Comparison of ENCODE assay signal across 1 cellular context in genomic region chr12:12839003-12839395, GRCh38.
TF ChIP-seq lines count a peak whose summit lies in the region.

No MANE protein-coding gene starts in this region.

TF ChIP-seq in HCT116, 20 proteins besides CTCF, POLR2A, EP300 and RAD21:
- TF ChIP-seq POLR2AphosphoS5 (IDR thresholded peaks at IDR 0.05; ENCODE audit: low read depth, low read length): no peak
- no peak for TF ChIP-seq SRF (IDR thresholded peaks at IDR 0.05; ENCODE audit: low read depth)
- TF ChIP-seq SIN3A (IDR thresholded peaks at IDR 0.05; ENCODE audit: low read depth): no peak
- TF ChIP-seq CEBPB (IDR thresholded peaks at IDR 0.05; ENCODE audit: low read depth): no peak
- no peak for TF ChIP-seq EZH2phosphoT487 (IDR thresholded peaks at IDR 0.05; ENCODE audit: borderline replicate concordance)
- no peak for TF ChIP-seq ZFX (IDR thresholded peaks at IDR 0.05)
- no peak for TF ChIP-seq ZBTB33 (IDR thresholded peaks at IDR 0.05; ENCODE audit: extremely low read depth, insufficient replicate concordance, low read length)
- no peak for TF ChIP-seq YY1 (IDR thresholded peaks at IDR 0.05; ENCODE audit: extremely low read depth, insufficient replicate concordance, low read depth, low read length)
- no peak for TF ChIP-seq ELF1 (IDR thresholded peaks at IDR 0.05; ENCODE audit: borderline replicate concordance, low read depth)
- TF ChIP-seq JUND (IDR thresholded peaks at IDR 0.05): no peak
- no peak for TF ChIP-seq TCF7L2 (IDR thresholded peaks at IDR 0.05; ENCODE audit: borderline replicate concordance, extremely low read depth, insufficient read depth, insufficient read length)
- no peak for TF ChIP-seq EZH2 (IDR thresholded peaks at IDR 0.05)
- no peak for TF ChIP-seq REST (IDR thresholded peaks at IDR 0.05; ENCODE audit: low read depth)
- TF ChIP-seq MAX (IDR thresholded peaks at IDR 0.05): no peak; the same call in 1 of the 2 replicates
- no peak for TF ChIP-seq FOSL1 (IDR thresholded peaks at IDR 0.05; ENCODE audit: low read depth)
- no peak for TF ChIP-seq ZNF274 (IDR thresholded peaks at IDR 0.05; ENCODE audit: low read depth, low read length)
